8 cellular contexts compared by ENCODE assay signal in the genomic region with DNA sequence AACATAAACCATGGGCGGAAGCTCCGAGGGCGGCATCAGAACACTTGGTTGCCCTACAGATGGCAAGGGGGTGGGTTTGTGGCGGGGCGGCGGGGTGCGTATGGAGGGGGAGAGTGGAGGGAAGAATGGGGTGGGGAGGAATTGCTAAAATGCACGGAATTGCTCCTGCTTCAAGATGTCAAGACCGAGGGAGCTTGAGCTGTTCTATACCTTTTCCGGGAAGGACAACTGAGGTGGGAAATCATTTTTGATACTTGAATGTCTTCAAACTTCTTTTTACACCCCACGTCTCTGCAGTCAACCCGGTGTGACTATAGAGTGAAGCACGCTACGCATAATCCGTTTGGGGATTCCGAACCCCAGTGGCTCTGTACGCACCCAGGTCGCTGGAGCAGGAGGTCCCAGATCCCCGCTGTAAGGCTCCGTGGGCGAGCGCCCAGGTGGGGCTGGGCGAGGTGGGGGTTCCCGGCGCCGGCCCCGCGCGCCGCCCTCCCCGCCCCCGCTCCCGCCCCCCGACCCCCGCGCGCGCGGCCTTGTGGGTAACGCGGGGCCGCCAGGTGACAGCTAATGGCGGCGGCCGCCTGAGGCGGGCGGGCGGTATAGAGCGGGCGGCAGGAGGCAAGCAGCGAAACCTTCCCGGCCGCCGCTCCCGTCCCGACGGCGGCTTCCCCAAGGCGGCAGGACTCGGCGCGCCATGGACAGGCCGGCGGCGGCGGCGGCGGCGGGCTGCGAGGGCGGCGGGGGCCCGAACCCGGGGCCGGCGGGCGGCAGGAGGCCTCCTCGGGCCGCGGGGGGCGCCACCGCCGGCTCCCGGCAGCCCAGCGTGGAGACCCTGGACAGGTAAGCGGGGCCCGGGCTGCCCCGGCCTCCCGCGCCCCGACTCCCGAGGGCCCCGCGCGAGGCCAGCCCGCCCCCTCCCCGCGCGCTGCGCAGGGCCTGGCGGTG. TPM values are rescaled to one million over a fixed set of nuclear protein-coding genes. Genes with fewer than 3 reads are reported as not detected.
DNase-seq lines count a peak whose midpoint lies in the region; FAIRE-seq and TF ChIP-seq lines count a peak whose summit lies in the region.

MTMR1 (plus strand) TSS at position 560 of the 945 bp plus-strand sequence; CDS start at position 695, 135 bp downstream.

- FAIRE-seq in bronchial epithelial cell (lab: Jason Lieb, UNC): no peak

- peak within 1 kb of the TSS; percentile 97 for H3K27ac Mint-ChIP-seq in T-helper 2 cell treated with Interferon-gamma antibody and Interleukin-4, amounts not matched to agents 5 μg/mL and 100 μg/mL, for 36 hours

- in situ Hi-C loops in Caki2 (cut with HindIII; ENCODE audit: low pct_unique_long_range_greater_than_20kb, low sequenced_read_pairs): no loop called here

- H3K27ac ChIP-seq in HL-60 (replicated peaks): peak within 1 kb of the TSS; percentile 57

- peaks cover 52% of the 10 kb centered on the region for H3K4me1 Mint-ChIP-seq in T-helper 2 cell treated with Interferon-gamma antibody and Interleukin-4, amounts not matched to agents 5 μg/mL and 100 μg/mL, for 36 hours (ENCODE audit: low read depth)

- TF ChIP-seq CTCF in GM20000 (IDR thresholded peaks at IDR 0.05; ENCODE audit: extremely low read depth, missing control alignments) (no peak), HL-60 (IDR thresholded peaks at IDR 0.05; ENCODE audit: insufficient read depth, low read length) (no peak), bronchial epithelial cell (IDR thresholded peaks at IDR 0.05; ENCODE audit: insufficient read depth, low read length, severe bottlenecking) (no peak), kidney epithelial cell (IDR thresholded peaks at IDR 0.05; ENCODE audit: insufficient read depth, low read length, poor library complexity, severe bottlenecking) (no peak)

- H3K27me3 Mint-ChIP-seq in T-helper 2 cell treated with Interferon-gamma antibody and Interleukin-4, amounts not matched to agents 5 μg/mL and 100 μg/mL, for 36 hours (ENCODE audit: low read depth): no peaks in the 10 kb centered on the region

- DNase-seq in Caki2 (ENCODE audit: low read depth) (peak; percentile 5), GM20000 (ENCODE audit: low spot score) (peak; percentile 80), HL-60 (ENCODE audit: low read depth in 1 of 2, low spot score in 1 of 2) (no peak), bronchial epithelial cell (ENCODE audit: low read depth) (no peak), kidney epithelial cell (ENCODE audit: low read depth) (no peak), middle frontal gyrus (ENCODE audit: extremely low spot score, low spot score) (no peak)
- peak; percentile 39 for DNase-seq in T-helper 2 cell treated with Interferon-gamma antibody and Interleukin-4, amounts not matched to agents 5 μg/mL and 100 μg/mL, for 36 hours (ENCODE audit: low spot score)
- peak; percentile 62 for DNase-seq in stimulated activated CD4-positive, alpha-beta T cell treated with anti-CD3 and anti-CD28 coated beads, Interleukin-4, amount 100 ng/mL, for 1 hour

- H3K9me3 Mint-ChIP-seq in T-helper 2 cell treated with Interferon-gamma antibody and Interleukin-4, amounts not matched to agents 5 μg/mL and 100 μg/mL, for 36 hours: no peaks in the 10 kb centered on the region

- H3K36me3 Mint-ChIP-seq in T-helper 2 cell treated with Interferon-gamma antibody and Interleukin-4, amounts not matched to agents 5 μg/mL and 100 μg/mL, for 36 hours (ENCODE audit: low read depth): peaks cover 21% of the 10 kb centered on the region

- H3K27me3 ChIP-seq in HL-60 (ENCODE audit: insufficient read depth, poor library complexity, severe bottlenecking) (no peaks in the 10 kb centered on the region), bronchial epithelial cell (ENCODE audit: control insufficient read depth, insufficient read depth, low read length) (no peaks in the 10 kb centered on the region), kidney epithelial cell (ENCODE audit: control insufficient read depth, insufficient read depth, low read length) (no peaks in the 10 kb centered on the region)

- H3K4me3 ChIP-seq in HL-60 (replicated peaks; ENCODE audit: insufficient read depth, low read length): peak within 1 kb of the TSS; percentile 58
- H3K4me3 ChIP-seq in bronchial epithelial cell (ENCODE audit: low read depth, low read length): peak within 1 kb of the TSS; percentile 48
- peak within 1 kb of the TSS; percentile 54 for H3K4me3 ChIP-seq in kidney epithelial cell (ENCODE audit: low read depth, low read length)

- no peaks in the 10 kb centered on the region for H3K36me3 ChIP-seq in bronchial epithelial cell (ENCODE audit: control insufficient read depth, insufficient read depth, low read length)
- H3K36me3 ChIP-seq in kidney epithelial cell (ENCODE audit: control insufficient read depth, insufficient read depth, low read length): no peaks in the 10 kb centered on the region

- H3K4me3 Mint-ChIP-seq in T-helper 2 cell treated with Interferon-gamma antibody and Interleukin-4, amounts not matched to agents 5 μg/mL and 100 μg/mL, for 36 hours: peak within 1 kb of the TSS; percentile 94

RNA-seq across cellular contexts. Expression of gene MTMR1, which starts in this region (rescaled TPM):
- 4.2 and 4.6 TPM in 2 replicates for total RNA-seq in Caki2 (2014; rRNA removed; shearing (Covaris generic); ENCODE audit: low replicate concordance)
- total RNA-seq in bronchial epithelial cell: 14.0 and 15.2 TPM in 2 replicates
- 21.6 and 23.8 TPM in 2 replicates for total RNA-seq in kidney epithelial cell

Comparison
In these comparisons a context has a peak if more than half of its experiments do, and no peak if none do; other contexts are left out.
1. DNase-seq: peak in Caki2 (single experiment), GM20000 (single experiment), T-helper 2 cell treated with Interferon-gamma antibody and Interleukin-4, amounts not matched to agents 5 μg/mL and 100 μg/mL, for 36 hours (single experiment) and stimulated activated CD4-positive, alpha-beta T cell treated with anti-CD3 and anti-CD28 coated beads, Interleukin-4, amount 100 ng/mL, for 1 hour (single experiment); none in HL-60 (0 of 2), bronchial epithelial cell (single experiment), kidney epithelial cell (single experiment) and middle frontal gyrus (single experiment).
2. Peak in every context shown above with its lines, with median percentiles within 50 percentile points of each other: H3K4me3 ChIP-seq.